ENCODE assay signal across 8 cellular contexts in the genomic region with DNA sequence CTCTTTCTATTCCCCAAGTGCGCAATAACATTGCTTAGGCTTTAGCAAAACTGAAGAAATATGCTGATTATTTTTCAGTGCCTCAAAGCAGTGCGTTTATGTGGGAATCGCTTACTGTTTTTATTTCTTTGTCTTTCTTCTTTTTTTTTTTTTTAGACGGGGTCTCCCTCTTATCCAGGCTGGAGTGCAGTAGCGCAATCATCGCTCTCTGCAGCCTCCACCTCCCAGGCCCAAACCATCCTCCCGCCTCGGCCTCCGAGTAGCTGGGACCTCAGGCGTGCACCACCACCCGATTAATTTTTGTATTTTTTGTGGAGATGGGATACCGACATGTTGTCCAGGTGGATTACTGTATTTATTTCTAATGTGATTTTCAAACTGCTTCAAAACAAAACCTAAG. TPM values are rescaled to one million over a fixed set of nuclear protein-coding genes. Genes with fewer than 3 reads are reported as not detected.
A peak's percentile ranks its signal among the peaks of the same experiment; 100 is the strongest.
DNase-seq lines count a peak whose midpoint lies in the region; ATAC-seq and TF ChIP-seq lines count a peak whose summit lies in the region.

No MANE protein-coding gene starts in this region.

- H3K4ac ChIP-seq in trophoblast cell (ENCODE audit: low read depth, low read length), result peak overlapping the region; percentile 59

- H4K91ac ChIP-seq in trophoblast cell (ENCODE audit: low read depth, low read length), result no peak overlapping the region

- H3K4me3 ChIP-seq in Peyer's patch, result peak overlapping the region in 3 of 4 donors; percentile 89 to 98 (median 96)
- H3K4me3 ChIP-seq in esophagus (ENCODE audit: low read depth in 1 of 2, low read length in 2 of 2), result peak overlapping the region; percentile 74 to 82
- no peak overlapping the region for H3K4me3 ChIP-seq in trophoblast cell (ENCODE audit: low read depth, low read length)

- H4K12ac ChIP-seq in trophoblast cell (ENCODE audit: low read depth, low read length), result no peak overlapping the region

- TF ChIP-seq POLR2A in Peyer's patch (IDR thresholded peaks at IDR 0.05), result no peak

- H2AFZ ChIP-seq in trophoblast cell (ENCODE audit: insufficient read depth, low read length, poor library complexity), result no peak overlapping the region

- H3K27ac ChIP-seq in Peyer's patch (no peak overlapping the region), esophagus (ENCODE audit: low read depth in 2 of 2, low read length in 1 of 2) (no peak overlapping the region), trophoblast cell (ENCODE audit: low read depth, low read length) (no peak overlapping the region)

- H3K23ac ChIP-seq in trophoblast cell (ENCODE audit: low read length), result no peak overlapping the region

- H2BK12ac ChIP-seq in trophoblast cell (ENCODE audit: low read length), result no peak overlapping the region

- ATAC-seq in HG03159 (IDR thresholded peaks at IDR 0.05; ENCODE audit: unreplicated experiment), result no peak

- H3K18ac ChIP-seq in trophoblast cell (ENCODE audit: low read length), result no peak overlapping the region

- no peaks in the 10 kb centered on the region for H3K27me3 ChIP-seq in Peyer's patch
- no peaks in the 10 kb centered on the region for H3K27me3 ChIP-seq in esophagus (ENCODE audit: control insufficient read depth in 1 of 2, insufficient read depth in 2 of 2, low read length in 2 of 2)
- no peaks in the 10 kb centered on the region for H3K27me3 ChIP-seq in trophoblast cell (ENCODE audit: insufficient read depth, low read length)

- H3K9ac ChIP-seq in ES-I3 (ENCODE audit: low read depth, low read length), result peak overlapping the region; percentile 94; the same call in 1 of the 2 replicates
- no peak overlapping the region for H3K9ac ChIP-seq in trophoblast cell (ENCODE audit: low read length)

- TF ChIP-seq CTCF in Peyer's patch (IDR thresholded peaks at IDR 0.05), result no peak

- no peak overlapping the region for H4K8ac ChIP-seq in trophoblast cell (ENCODE audit: low read depth, low read length)

- H3K9me3 ChIP-seq in ES-I3 (ENCODE audit: control insufficient read depth, insufficient read depth, low read length) (no peaks in the 10 kb centered on the region), Peyer's patch (no peaks in the 10 kb centered on the region), esophagus (ENCODE audit: control insufficient read depth in 2 of 2, insufficient read depth in 1 of 2, low read depth in 1 of 2, low read length in 1 of 2) (no peaks in the 10 kb centered on the region), trophoblast cell (ENCODE audit: insufficient read depth, low read depth, low read length) (no peaks in the 10 kb centered on the region)

- no peak overlapping the region for H2BK5ac ChIP-seq in trophoblast cell (ENCODE audit: low read depth, low read length, poor library complexity)

- WGBS in esophagus, 2 donors, result 90 to 91% methylated on average over 12 of the region's 12 CpGs
- WGBS in trophoblast cell (ENCODE audit: extremely low coverage, insufficient coverage, insufficient read length), result no CpG with 5 or more reads among the region's 12 CpGs

- H3K36me3 ChIP-seq in ES-I3 (ENCODE audit: insufficient read depth, low read length) (no peaks in the 10 kb centered on the region; the same call in none of the 2 replicates), Peyer's patch (peaks cover 0 to 23% (median 0%) of the 10 kb centered on the region in 3 donors), esophagus (ENCODE audit: control insufficient read depth in 2 of 2, insufficient read depth in 2 of 2, low read length in 1 of 2) (no peaks in the 10 kb centered on the region), trophoblast cell (ENCODE audit: control insufficient read depth in 1 of 2, insufficient read depth in 2 of 2, low read length in 2 of 2) (peaks cover 15 to 16% of the 10 kb centered on the region in 2 experiments)

- H3K4me2 ChIP-seq in trophoblast cell (ENCODE audit: low read length), result peak overlapping the region; percentile 80

- peaks cover 11% of the 10 kb centered on the region for H3K79me2 ChIP-seq in trophoblast cell (ENCODE audit: control insufficient read depth, insufficient read depth, low read length, poor library complexity)

- H3K79me1 ChIP-seq in trophoblast cell (ENCODE audit: low read length), result peaks cover 17% of the 10 kb centered on the region

- H3K4me1 ChIP-seq in ES-I3 (ENCODE audit: insufficient read depth, low read length) (no peaks in the 10 kb centered on the region), Peyer's patch (peaks cover 0 to 9% (median 6%) of the 10 kb centered on the region in 4 donors), esophagus (ENCODE audit: control insufficient read depth in 2 of 2, insufficient read depth in 2 of 2, low read length in 1 of 2) (peaks cover 0 to 7% of the 10 kb centered on the region in 2 donors), trophoblast cell (ENCODE audit: control insufficient read depth in 1 of 2, insufficient read depth in 2 of 2, low read length in 2 of 2) (peaks cover 3 to 8% of the 10 kb centered on the region in 2 experiments)

- no peak overlapping the region for H2BK120ac ChIP-seq in trophoblast cell (ENCODE audit: insufficient read depth, low read length, poor library complexity)

- DNase-seq in Peyer's patch (no peak), trophoblast cell (no peak), amniotic stem cell (lab: John Stamatoyannopoulos, UW) (no peak), NCI-H1105 treated with DMSO at 0.1 percent for 48 hours (lab: John Stamatoyannopoulos, UW) (no peak), COLO668 (lab: John Stamatoyannopoulos, UW; ENCODE audit: unreplicated experiment) (no peak)

- H3K14ac ChIP-seq in trophoblast cell (ENCODE audit: low read length), result no peak overlapping the region

- no peak overlapping the region for H2AK5ac ChIP-seq in trophoblast cell (ENCODE audit: low read length)

RNA-seq across cellular contexts. Expression of gene DENND10, which starts 1.2 kb away (rescaled TPM):
- total RNA-seq in Peyer's patch, result 10 to 100 TPM; 33.8 to 50.8 (median 45.7) TPM
- polyA plus RNA-seq in esophagus, result 10 to 100 TPM; 20.4 to 26.2 TPM
- 63.7 and 65.3 TPM in 2 replicates for polyA plus RNA-seq in trophoblast cell (2013)

RNA-seq across cellular contexts. Expression of gene EIF3A, which starts 24.5 kb away (rescaled TPM):
- total RNA-seq in Peyer's patch, result 100 to 1,000 TPM in 1 of 4 donors, 10 to 100 TPM in 3; 69.5 to 266 (median 89.5) TPM
- polyA plus RNA-seq in esophagus, result 10 to 100 TPM; 32.3 to 51.0 TPM
- 155 and 157 TPM in 2 replicates for polyA plus RNA-seq in trophoblast cell (2013)
